ENCODE assay signal across 26 cellular contexts in genomic region chr6:131381052-131381451, GRCh38.
DNase-seq lines count a peak whose midpoint lies in the region; ATAC-seq, FAIRE-seq and TF ChIP-seq lines count a peak whose summit lies in the region.
"Had no signal": no experiment of that assay in that cellular context is flagged by ENCODE, and none has a peak within 500 bp of the region (broad histone marks: within the 10 kb centered on the region; RNA-seq: fewer than 3 reads in every experiment).

No MANE protein-coding gene starts in this region.

- DNase-seq in KBM-7 (peak; percentile 55), mucosa of descending colon (peak in 2 of 3 donors; percentile 53), D721Med (ENCODE audit: insufficient read length, low spot score) (no peak), GM13977 (ENCODE audit: low spot score) (no peak)
- DNase-seq: activated CD4-positive, alpha-beta T cell treated with anti-CD3 and anti-CD28 coated beads, Interleukin-2, amount 10 ng/mL, durations not matched to agents 7 days and 5 days; activated naive CD4-positive, alpha-beta T cell treated with Interleukin-2 at 50 U/mL for 16 hours; activated T-cell treated with anti-CD3 and anti-CD28 coated beads, Interleukin-2, amount 50 U/mL, for 72 hours; body of pancreas; NCI-H1092 treated with DMSO at 0.1 percent for 48 hours; NCI-H2029; NCI-H226; PC-3; psoas muscle; SHP77; stimulated activated CD4-positive, alpha-beta T cell treated with anti-CD3 and anti-CD28 coated beads, Interleukin-15, amount 100 ng/mL, for 24 hours; stimulated activated naive B cell treated with anti-CD40 and anti-IgM and Interleukin-4, amounts not matched to agents 10 μg/mL and 1 μg/mL and 100 μg/mL, for 72 hours; T1000 had no signal

- H3K9ac ChIP-seq in BLaER1: peak overlapping the region; percentile 64

- H3K27me3 Mint-ChIP-seq in brain: peaks cover 6% of the 10 kb centered on the region
- H3K27me3 Mint-ChIP-seq: activated CD4-positive, alpha-beta T cell treated with anti-CD3 and anti-CD28 coated beads, Interleukin-2, amount 10 ng/mL, durations not matched to agents 7 days and 5 days had no signal

- H4K20me1 ChIP-seq in BLaER1: no peaks in the 10 kb centered on the region

- H3K9me3 ChIP-seq in BLaER1 (peaks cover 29% of the 10 kb centered on the region), mucosa of descending colon (no peaks in the 10 kb centered on the region)
- H3K9me3 ChIP-seq: body of pancreas, psoas muscle had no signal

- intact Hi-C loops in mucosa of descending colon (cut with DNase I, micrococcal nuclease): no loop called here

- H3K27me3 ChIP-seq in BLaER1: no peaks in the 10 kb centered on the region
- H3K27me3 ChIP-seq: body of pancreas had no signal

- peak overlapping the region in 4 of 5 experiments; percentile 33 to 86 (median 69) for H3K27ac Mint-ChIP-seq in brain
- H3K27ac Mint-ChIP-seq: activated CD4-positive, alpha-beta T cell treated with anti-CD3 and anti-CD28 coated beads, Interleukin-2, amount 10 ng/mL, durations not matched to agents 7 days and 5 days; activated T-cell treated with anti-CD3 and anti-CD28 coated beads, Interleukin-2, amount 50 U/mL, for 72 hours; IgD-negative memory B cell; memory B cell; stimulated activated naive B cell treated with anti-CD40 and anti-IgM and Interleukin-4, amounts not matched to agents 10 μg/mL and 1 μg/mL and 100 μg/mL, for 72 hours had no signal

- ATAC-seq in mucosa of descending colon (peak; percentile 81), HG02938 (IDR thresholded peaks at IDR 0.05; ENCODE audit: unreplicated experiment) (no peak), GM19023 (IDR thresholded peaks at IDR 0.05; ENCODE audit: unreplicated experiment) (no peak)
- ATAC-seq: activated T-cell treated with anti-CD3 and anti-CD28 coated beads, Interleukin-2, amount 50 U/mL, for 72 hours; body of pancreas; PC-3; psoas muscle; stimulated activated naive B cell treated with anti-CD40 and anti-IgM and Interleukin-4, amounts not matched to agents 10 μg/mL and 1 μg/mL and 100 μg/mL, for 72 hours had no signal

- peak overlapping the region; percentile 84 for H3K27ac ChIP-seq in BLaER1
- H3K27ac ChIP-seq: body of pancreas, psoas muscle had no signal

- no peak overlapping the region for H3K4me3 Mint-ChIP-seq in brain
- H3K4me3 Mint-ChIP-seq: activated CD4-positive, alpha-beta T cell treated with anti-CD3 and anti-CD28 coated beads, Interleukin-2, amount 10 ng/mL, durations not matched to agents 7 days and 5 days; activated T-cell treated with anti-CD3 and anti-CD28 coated beads, Interleukin-2, amount 50 U/mL, for 72 hours; IgD-negative memory B cell; memory B cell; stimulated activated naive B cell treated with anti-CD40 and anti-IgM and Interleukin-4, amounts not matched to agents 10 μg/mL and 1 μg/mL and 100 μg/mL, for 72 hours had no signal

- H3K4me1 Mint-ChIP-seq in brain: peaks cover 60% of the 10 kb centered on the region
- H3K4me1 Mint-ChIP-seq: activated CD4-positive, alpha-beta T cell treated with anti-CD3 and anti-CD28 coated beads, Interleukin-2, amount 10 ng/mL, durations not matched to agents 7 days and 5 days had no signal

- H3K4me3 ChIP-seq in BLaER1 (peak overlapping the region; percentile 15), mucosa of descending colon (no peak overlapping the region)
- H3K4me3 ChIP-seq: body of pancreas, psoas muscle had no signal

- in situ Hi-C loops in KBM-7 (cut with MboI; ENCODE audit: low pct_unique_long_range_greater_than_20kb, low sequenced_read_pairs) (no loop called here), GM13977 (cut with MboI; ENCODE audit: low pct_unique_long_range_greater_than_20kb, low sequenced_read_pairs, unreplicated experiment) (no loop called here)

- H3K36me3 Mint-ChIP-seq in brain: peaks cover 4% of the 10 kb centered on the region
- H3K36me3 Mint-ChIP-seq: IgD-negative memory B cell; memory B cell; stimulated activated naive B cell treated with anti-CD40 and anti-IgM and Interleukin-4, amounts not matched to agents 10 μg/mL and 1 μg/mL and 100 μg/mL, for 72 hours had no signal

- H3K36me3 ChIP-seq in BLaER1 (no peaks in the 10 kb centered on the region), mucosa of descending colon (ENCODE audit: low read depth) (no peaks in the 10 kb centered on the region)

- no peak for FAIRE-seq in D721Med (lab: Jason Lieb, UNC)
- FAIRE-seq: GM12892, H54, urothelium cell line had no signal

- H3K9me3 Mint-ChIP-seq in brain: peaks cover 13 to 25% (median 14%) of the 10 kb centered on the region in 5 experiments
- H3K9me3 Mint-ChIP-seq: activated CD4-positive, alpha-beta T cell treated with anti-CD3 and anti-CD28 coated beads, Interleukin-2, amount 10 ng/mL, durations not matched to agents 7 days and 5 days; memory B cell had no signal

- H3K4me2 ChIP-seq in BLaER1: peak overlapping the region; percentile 61

- H3K4me1 ChIP-seq in BLaER1 (peaks cover 70% of the 10 kb centered on the region), mucosa of descending colon (ENCODE audit: low read depth) (peaks cover 5% of the 10 kb centered on the region)
- H3K4me1 ChIP-seq: body of pancreas, psoas muscle had no signal

- TF ChIP-seq CTCF in brain (conservative IDR thresholded peaks at IDR 0.05) (no peak), mucosa of descending colon (IDR thresholded peaks at IDR 0.05) (no peak), D721Med (IDR thresholded peaks at IDR 0.05; ENCODE audit: insufficient read depth, missing control alignments) (no peak), GM13977 (IDR thresholded peaks at IDR 0.05; ENCODE audit: extremely low read depth, insufficient read depth, missing control alignments) (no peak)

Comparison
In these comparisons a context has a peak if more than half of its experiments do, and no peak if none do; other contexts are left out.
1. DNase-seq: peak in KBM-7 (single experiment) and mucosa of descending colon (2 of 3); none in D721Med (single experiment) and GM13977 (single experiment).